8 cellular contexts compared by ENCODE assay signal in the genomic region with DNA sequence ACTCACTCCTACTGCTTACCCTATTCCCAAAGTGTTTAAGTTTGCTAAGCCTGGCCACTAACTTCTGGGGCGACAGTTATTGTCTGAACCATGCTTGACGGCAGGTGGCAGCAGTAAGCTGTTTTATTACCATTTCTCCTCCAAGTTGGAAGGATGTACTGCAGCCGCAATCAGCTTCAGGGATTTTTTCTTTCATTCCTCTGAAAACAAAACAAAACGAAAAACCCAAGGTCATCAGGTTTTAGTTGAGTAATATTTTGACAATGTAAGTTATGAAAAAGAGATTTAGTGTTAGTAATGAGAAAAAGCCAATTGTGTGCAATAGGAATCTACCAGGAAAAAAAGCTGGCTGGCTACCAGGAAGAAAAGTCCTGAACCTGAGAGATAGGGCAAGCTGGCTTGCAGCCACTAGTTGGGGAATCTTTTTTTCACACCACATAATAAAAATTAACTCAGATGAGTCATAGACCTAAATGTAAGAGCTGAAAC. TPM values are rescaled to one million over a fixed set of nuclear protein-coding genes. Genes with fewer than 3 reads are reported as not detected.
DNase-seq lines count a peak whose midpoint lies in the region; ATAC-seq and TF ChIP-seq lines count a peak whose summit lies in the region.

No MANE protein-coding gene starts in this region.

- POLR2A ChIA-PET in CD8-positive, alpha-beta memory T cell (lab: Charles Lee) = no interaction called here

- H3K4me1 ChIP-seq in CD8-positive, alpha-beta memory T cell (ENCODE audit: insufficient read depth, low read length) = no peaks in the 10 kb centered on the region
- no peaks in the 10 kb centered on the region for H3K4me1 ChIP-seq in aorta (ENCODE audit: control insufficient read depth in 1 of 2, insufficient read depth in 2 of 2, low read length in 2 of 2)

- no peak overlapping the region for H3K4me3 ChIP-seq in CD8-positive, alpha-beta memory T cell (ENCODE audit: low read length)
- no peak overlapping the region for H3K4me3 ChIP-seq in fibroblast of the aortic adventitia (ENCODE audit: low read depth, low read length)
- no peak overlapping the region for H3K4me3 ChIP-seq in aorta (ENCODE audit: low read length in 2 of 2)

- H3K9me3 Mint-ChIP-seq in CD8-positive, alpha-beta memory T cell = no peaks in the 10 kb centered on the region
- H3K9me3 Mint-ChIP-seq in activated T-cell treated with anti-CD3 and anti-CD28 coated beads, Interleukin-2, amount 50 U/mL, for 24 hours = peaks cover 4% of the 10 kb centered on the region

- ATAC-seq in GM19023 (IDR thresholded peaks at IDR 0.05; ENCODE audit: unreplicated experiment) = peak; percentile 84
- peak; percentile 82 for ATAC-seq in HG03175 (IDR thresholded peaks at IDR 0.05; ENCODE audit: unreplicated experiment)
- peak; percentile 82 for ATAC-seq in aorta (ENCODE audit: low FRiP score)

- intact Hi-C loops in aorta (cut with DNase I) = loop anchor here in 1 of 2 donors (10.0 kb wide), 1 partner anchor 290 kb away; no protein-coding TSS in a partner anchor

- 0 to 2% methylated on average over 4 of the region's 4 CpGs for WGBS in aorta, 2 donors

- DNase-seq in CD8-positive, alpha-beta memory T cell = peak; percentile 14 to 49 (median 18)
- DNase-seq in NCI-H748 treated with DMSO at 0.1 percent for 48 hours (lab: John Stamatoyannopoulos, UW) (peak; percentile 4), fibroblast of the aortic adventitia (ENCODE audit: low read depth) (peak; percentile 88), nucleus accumbens (lab: John Stamatoyannopoulos, UW) (peak in 39 of 56 donors; percentile 0 to 70 (median 9)), aorta (peak; percentile 67 to 83)
- DNase-seq in activated T-cell treated with anti-CD3 and anti-CD28 coated beads, Interleukin-2, amount 50 U/mL, for 24 hours = peak; percentile 57

- TF ChIP-seq CTCF in fibroblast of the aortic adventitia (IDR thresholded peaks at IDR 0.05; ENCODE audit: insufficient read depth, low read length) = peak; percentile 74

- no peaks in the 10 kb centered on the region for H3K9me3 ChIP-seq in CD8-positive, alpha-beta memory T cell (ENCODE audit: low read length)
- no peaks in the 10 kb centered on the region for H3K9me3 ChIP-seq in aorta (ENCODE audit: control insufficient read depth, low read length)

- no peaks in the 10 kb centered on the region for H3K4me1 Mint-ChIP-seq in CD8-positive, alpha-beta memory T cell
- H3K4me1 Mint-ChIP-seq in activated T-cell treated with anti-CD3 and anti-CD28 coated beads, Interleukin-2, amount 50 U/mL, for 24 hours (ENCODE audit: low read depth) = peaks cover 7% of the 10 kb centered on the region

- no peaks in the 10 kb centered on the region for H3K36me3 ChIP-seq in CD8-positive, alpha-beta memory T cell (ENCODE audit: insufficient read depth, low read length)
- H3K36me3 ChIP-seq in aorta (ENCODE audit: control insufficient read depth in 1 of 2, insufficient read depth in 2 of 2, low read length in 1 of 2) = no peaks in the 10 kb centered on the region

- H3K4me3 Mint-ChIP-seq in CD8-positive, alpha-beta memory T cell = no peak overlapping the region
- no peak overlapping the region for H3K4me3 Mint-ChIP-seq in activated T-cell treated with anti-CD3 and anti-CD28 coated beads, Interleukin-2, amount 50 U/mL, for 24 hours

- H3K27me3 Mint-ChIP-seq in CD8-positive, alpha-beta memory T cell = peaks cover 0 to 9% of the 10 kb centered on the region in 2 donors
- H3K27me3 Mint-ChIP-seq in activated T-cell treated with anti-CD3 and anti-CD28 coated beads, Interleukin-2, amount 50 U/mL, for 24 hours = peaks cover 56% of the 10 kb centered on the region

- H3K27me3 ChIP-seq in CD8-positive, alpha-beta memory T cell (ENCODE audit: insufficient read depth, low read length, poor library complexity, severe bottlenecking) = no peaks in the 10 kb centered on the region
- no peaks in the 10 kb centered on the region for H3K27me3 ChIP-seq in aorta (ENCODE audit: control insufficient read depth in 1 of 2, insufficient read depth in 2 of 2, low read length in 1 of 2)

- CTCF ChIA-PET in CD8-positive, alpha-beta memory T cell (lab: Charles Lee) = interaction anchor here (0.7 to 2.0 kb wide), 9 partner anchors 9 to 294 kb away, joined by 3 to 12 read pairs (median 4); a partner anchor contains a TSS

- no peaks in the 10 kb centered on the region for H3K36me3 Mint-ChIP-seq in CD8-positive, alpha-beta memory T cell
- H3K36me3 Mint-ChIP-seq in activated T-cell treated with anti-CD3 and anti-CD28 coated beads, Interleukin-2, amount 50 U/mL, for 24 hours (ENCODE audit: low read depth) = no peaks in the 10 kb centered on the region

- H3K27ac Mint-ChIP-seq in CD8-positive, alpha-beta memory T cell = no peak overlapping the region
- H3K27ac Mint-ChIP-seq in activated T-cell treated with anti-CD3 and anti-CD28 coated beads, Interleukin-2, amount 50 U/mL, for 24 hours = no peak overlapping the region

- no peak overlapping the region for H3K27ac ChIP-seq in CD8-positive, alpha-beta memory T cell (ENCODE audit: low read depth, low read length)
- H3K27ac ChIP-seq in aorta (ENCODE audit: low read depth in 1 of 2, low read length in 2 of 2) = no peak overlapping the region

RNA-seq across cellular contexts. Expression of a gene that starts 13.2 kb away (rescaled TPM):
- total RNA-seq in CD8-positive, alpha-beta memory T cell = under 1 TPM; 0.35 to 0.44 TPM
- polyA plus RNA-seq in CD8-positive, alpha-beta memory T cell = 0.22 TPM
- total RNA-seq in fibroblast of the aortic adventitia (ENCODE audit: low replicate concordance) = 1.9 and 2.6 TPM in 2 replicates
- total RNA-seq in aorta = 1 to 10 TPM; 6.5 to 7.9 TPM
- 1 to 10 TPM; 1.6 to 5.0 TPM for polyA plus RNA-seq in aorta

Comparison
In these comparisons a context has a peak if more than half of its experiments do, and no peak if none do; other contexts are left out.
1. DNase-seq: peak in every context shown above with its lines; median percentile 88 in fibroblast of the aortic adventitia; 75 in aorta; 57 in activated T-cell treated with anti-CD3 and anti-CD28 coated beads, Interleukin-2, amount 50 U/mL, for 24 hours; 18 in CD8-positive, alpha-beta memory T cell; 9 in nucleus accumbens; 4 in NCI-H748 treated with DMSO at 0.1 percent for 48 hours.